Comparison of ENCODE assay signal across 10 cellular contexts in genomic region chr20:20022498-20022897, GRCh38. TPM values are rescaled to one million over a fixed set of nuclear protein-coding genes. Genes with fewer than 3 reads are reported as not detected.
DNase-seq lines count a peak whose midpoint lies in the region; ATAC-seq, FAIRE-seq and TF ChIP-seq lines count a peak whose summit lies in the region.
"Had no signal": no experiment of that assay in that cellular context is flagged by ENCODE, and none has a peak within 500 bp of the region (broad histone marks: within the 10 kb centered on the region; RNA-seq: fewer than 3 reads in every experiment).

No MANE protein-coding gene starts in this region.

- peaks cover 57% of the 10 kb centered on the region for H3K4me1 Mint-ChIP-seq in activated T-cell treated with anti-CD3 and anti-CD28 coated beads, Interleukin-2, amount 50 U/mL, for 24 hours (ENCODE audit: low read depth)
- H3K4me1 Mint-ChIP-seq in HFFc6 (ENCODE audit: low read depth): peaks cover 66% of the 10 kb centered on the region

- no peak overlapping the region for H3K27ac ChIP-seq in kidney (ENCODE audit: low read depth in 2 of 2, low read length in 2 of 2)

- intact Hi-C loops in kidney (cut with DNase I): no loop called here

- no peak for TF ChIP-seq CTCF in HFFc6 (IDR thresholded peaks at IDR 0.05)
- TF ChIP-seq CTCF in kidney (IDR thresholded peaks at IDR 0.05; ENCODE audit: borderline replicate concordance, extremely low read depth, insufficient read depth): no peak

- H3K9me3 ChIP-seq in kidney (ENCODE audit: control insufficient read depth in 1 of 2, low read length in 2 of 2): no peaks in the 10 kb centered on the region

- H3K4me1 ChIP-seq in kidney (ENCODE audit: control insufficient read depth in 1 of 2, insufficient read depth in 1 of 2, low read depth in 1 of 2, low read length in 2 of 2): peaks cover 11 to 18% of the 10 kb centered on the region in 2 donors

- H3K9ac ChIP-seq in kidney (ENCODE audit: low read length in 2 of 2): no peak overlapping the region

- H3K4me3 ChIP-seq in kidney (ENCODE audit: low read length in 2 of 2): no peak overlapping the region

- no peak for DNase-seq in activated T-cell treated with anti-CD3 and anti-CD28 coated beads, Interleukin-2, amount 50 U/mL, for 24 hours
- DNase-seq in activated T-cell treated with anti-CD3 and anti-CD28 coated beads, Interleukin-2, amount 50 U/mL, for 48 hours: no peak
- DNase-seq in HFFc6: no peak
- DNase-seq in stimulated activated naive CD8-positive, alpha-beta T cell treated with anti-CD3 and anti-CD28 coated beads, Interleukin-15, Interleukin-2, amounts not matched to agents 100 U/mL and 50 U/mL, for 24 hours: no peak
- DNase-seq in cerebellar nuclear complex (lab: John Stamatoyannopoulos, UW): no peak
- DNase-seq in HUDEP-2 (lab: John Stamatoyannopoulos, UW; ENCODE audit: unreplicated experiment in 76 of 76): no peak
- DNase-seq in kidney: no peak
- DNase-seq: NK-92 treated with Interleukin-12 subunit alpha and Interleukin-12 subunit beta, amount 100 ng/mL, for 24 hours had no signal

- peak overlapping the region; percentile 86 for H3K27ac Mint-ChIP-seq in activated T-cell treated with anti-CD3 and anti-CD28 coated beads, Interleukin-2, amount 50 U/mL, for 24 hours
- peak overlapping the region; percentile 43; the same call in 1 of the 2 replicates for H3K27ac Mint-ChIP-seq in HFFc6

- peaks cover 2 to 3% of the 10 kb centered on the region in 2 donors for H3K36me3 ChIP-seq in kidney (ENCODE audit: control insufficient read depth in 1 of 2, insufficient read depth in 2 of 2, low read length in 2 of 2)

- peak overlapping the region; percentile 6 for H3K4me3 Mint-ChIP-seq in activated T-cell treated with anti-CD3 and anti-CD28 coated beads, Interleukin-2, amount 50 U/mL, for 24 hours
- H3K4me3 Mint-ChIP-seq in HFFc6: no peak overlapping the region; the same call in 1 of the 2 replicates

- no peaks in the 10 kb centered on the region for H3K9me3 Mint-ChIP-seq in activated T-cell treated with anti-CD3 and anti-CD28 coated beads, Interleukin-2, amount 50 U/mL, for 24 hours
- H3K9me3 Mint-ChIP-seq in HFFc6: no peaks in the 10 kb centered on the region

- no peak for FAIRE-seq in kidney (lab: Jason Lieb, UNC)
- FAIRE-seq: colon had no signal

- H3K27me3 Mint-ChIP-seq in activated T-cell treated with anti-CD3 and anti-CD28 coated beads, Interleukin-2, amount 50 U/mL, for 24 hours: no peaks in the 10 kb centered on the region
- peaks cover 3% of the 10 kb centered on the region; the same call in 1 of the 2 replicates for H3K27me3 Mint-ChIP-seq in HFFc6 (ENCODE audit: insufficient read depth)

- peak; percentile 72 for ATAC-seq in HG03520 (IDR thresholded peaks at IDR 0.05; ENCODE audit: unreplicated experiment)
- peak; percentile 26 for ATAC-seq in stimulated activated naive CD8-positive, alpha-beta T cell treated with anti-CD3 and anti-CD28 coated beads, Interleukin-15, Interleukin-2, amounts not matched to agents 100 U/mL and 50 U/mL, for 24 hours

- H3K36me3 Mint-ChIP-seq in activated T-cell treated with anti-CD3 and anti-CD28 coated beads, Interleukin-2, amount 50 U/mL, for 24 hours (ENCODE audit: low read depth): peaks cover 96% of the 10 kb centered on the region
- H3K36me3 Mint-ChIP-seq in HFFc6 (ENCODE audit: low read depth): peaks cover 19% of the 10 kb centered on the region

RNA-seq across cellular contexts. Expression of gene NAA20, which starts 5.3 kb away (rescaled TPM):
- total RNA-seq in HFFc6 (2021; fragmentation: NEBNext Ultra II Directional; extraction: Animal tissue kit (Norgen Biotek cat#: 25700)): 100 to 1,000 TPM in 1 of 6 experiments, 10 to 100 TPM in 5; 87.3 to 108 (median 93.2) TPM
- total RNA-seq in kidney: 72.8 TPM
- polyA plus RNA-seq in kidney (ENCODE audit: insufficient read depth, low read depth, low replicate concordance): 104 TPM

RNA-seq across cellular contexts. Expression of gene CRNKL1, which starts 29.8 kb away (rescaled TPM):
- total RNA-seq in HFFc6 (2021; fragmentation: NEBNext Ultra II Directional; extraction: Animal tissue kit (Norgen Biotek cat#: 25700)): 10 to 100 TPM; 17.5 to 24.0 (median 19.3) TPM
- 20.8 TPM for total RNA-seq in kidney
- polyA plus RNA-seq in kidney (ENCODE audit: insufficient read depth, low read depth, low replicate concordance): 18.3 TPM

RNA-seq across cellular contexts. Expression of gene CFAP61, which starts 29.8 kb away (rescaled TPM):
- total RNA-seq in HFFc6 (2021; fragmentation: NEBNext Ultra II Directional; extraction: Animal tissue kit (Norgen Biotek cat#: 25700)): under 1 TPM in 1 of 6 experiments, not detected in 5; 0.26 TPM
- total RNA-seq in kidney: 2.6 TPM
- 0.58 TPM for polyA plus RNA-seq in kidney (ENCODE audit: insufficient read depth, low read depth, low replicate concordance)
